ENCODE assay signal across 1 cellular context in genomic region chr21:42736646-42737350, GRCh38.
TF ChIP-seq lines count a peak whose summit lies in the region.

No MANE protein-coding gene starts in this region.

TF ChIP-seq in HepG2, 621 proteins besides CTCF, POLR2A, EP300 and RAD21:
- TF ChIP-seq, protein P1, sequence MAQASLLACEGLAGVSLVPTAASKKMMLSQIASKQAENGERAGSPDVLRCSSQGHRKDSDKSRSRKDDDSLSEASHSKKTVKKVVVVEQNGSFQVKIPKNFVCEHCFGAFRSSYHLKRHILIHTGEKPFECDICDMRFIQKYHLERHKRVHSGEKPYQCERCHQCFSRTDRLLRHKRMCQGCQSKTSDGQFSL (CRISPR knock-in tag; IDR thresholded peaks at IDR 0.05), result no peak
- 0 out of 2 replicates have a peak, but pooled peaks have one; percentile 1 for TF ChIP-seq ARID4A (CRISPR knock-in tag; IDR thresholded peaks at IDR 0.05; ENCODE audit: borderline replicate concordance)
- no peak for TF ChIP-seq GPN1 (CRISPR knock-in tag; IDR thresholded peaks at IDR 0.05; ENCODE audit: borderline replicate concordance)
- no peak for TF ChIP-seq TIGD3 (CRISPR knock-in tag; IDR thresholded peaks at IDR 0.05; ENCODE audit: borderline replicate concordance)
- TF ChIP-seq TEAD2 (CRISPR knock-in tag; IDR thresholded peaks at IDR 0.05), result no peak
- TF ChIP-seq RFX1 (IDR thresholded peaks at IDR 0.05), result no peak
- TF ChIP-seq PREB (CRISPR knock-in tag; IDR thresholded peaks at IDR 0.05), result no peak
- no peak for TF ChIP-seq ZNF468 (CRISPR knock-in tag; IDR thresholded peaks at IDR 0.05)
- no peak for TF ChIP-seq ZNF256 (CRISPR knock-in tag; conservative IDR thresholded peaks at IDR 0.05)
- TF ChIP-seq SRSF9 (IDR thresholded peaks at IDR 0.05; ENCODE audit: borderline replicate concordance, insufficient read depth, low read depth, low read length, poor library complexity, severe bottlenecking), result no peak
- TF ChIP-seq, protein P2, sequence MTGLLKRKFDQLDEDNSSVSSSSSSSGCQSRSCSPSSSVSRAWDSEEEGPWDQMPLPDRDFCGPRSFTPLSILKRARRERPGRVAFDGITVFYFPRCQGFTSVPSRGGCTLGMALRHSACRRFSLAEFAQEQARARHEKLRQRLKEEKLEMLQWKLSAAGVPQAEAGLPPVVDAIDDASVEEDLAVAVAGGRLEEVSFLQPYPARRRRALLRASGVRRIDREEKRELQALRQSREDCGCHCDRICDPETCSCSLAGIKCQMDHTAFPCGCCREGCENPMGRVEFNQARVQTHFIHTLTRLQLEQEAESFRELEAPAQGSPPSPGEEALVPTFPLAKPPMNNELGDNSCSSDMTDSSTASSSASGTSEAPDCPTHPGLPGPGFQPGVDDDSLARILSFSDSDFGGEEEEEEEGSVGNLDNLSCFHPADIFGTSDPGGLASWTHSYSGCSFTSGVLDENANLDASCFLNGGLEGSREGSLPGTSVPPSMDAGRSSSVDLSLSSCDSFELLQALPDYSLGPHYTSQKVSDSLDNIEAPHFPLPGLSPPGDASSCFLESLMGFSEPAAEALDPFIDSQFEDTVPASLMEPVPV (CRISPR knock-in tag; IDR thresholded peaks at IDR 0.05), result no peak
- TF ChIP-seq ZBTB33 (CRISPR knock-in tag; IDR thresholded peaks at IDR 0.05), result peak; percentile 41; the same call in 1 of the 2 replicates
- TF ChIP-seq GABPB1 (CRISPR knock-in tag; IDR thresholded peaks at IDR 0.05), result no peak
- TF ChIP-seq, protein P3, sequence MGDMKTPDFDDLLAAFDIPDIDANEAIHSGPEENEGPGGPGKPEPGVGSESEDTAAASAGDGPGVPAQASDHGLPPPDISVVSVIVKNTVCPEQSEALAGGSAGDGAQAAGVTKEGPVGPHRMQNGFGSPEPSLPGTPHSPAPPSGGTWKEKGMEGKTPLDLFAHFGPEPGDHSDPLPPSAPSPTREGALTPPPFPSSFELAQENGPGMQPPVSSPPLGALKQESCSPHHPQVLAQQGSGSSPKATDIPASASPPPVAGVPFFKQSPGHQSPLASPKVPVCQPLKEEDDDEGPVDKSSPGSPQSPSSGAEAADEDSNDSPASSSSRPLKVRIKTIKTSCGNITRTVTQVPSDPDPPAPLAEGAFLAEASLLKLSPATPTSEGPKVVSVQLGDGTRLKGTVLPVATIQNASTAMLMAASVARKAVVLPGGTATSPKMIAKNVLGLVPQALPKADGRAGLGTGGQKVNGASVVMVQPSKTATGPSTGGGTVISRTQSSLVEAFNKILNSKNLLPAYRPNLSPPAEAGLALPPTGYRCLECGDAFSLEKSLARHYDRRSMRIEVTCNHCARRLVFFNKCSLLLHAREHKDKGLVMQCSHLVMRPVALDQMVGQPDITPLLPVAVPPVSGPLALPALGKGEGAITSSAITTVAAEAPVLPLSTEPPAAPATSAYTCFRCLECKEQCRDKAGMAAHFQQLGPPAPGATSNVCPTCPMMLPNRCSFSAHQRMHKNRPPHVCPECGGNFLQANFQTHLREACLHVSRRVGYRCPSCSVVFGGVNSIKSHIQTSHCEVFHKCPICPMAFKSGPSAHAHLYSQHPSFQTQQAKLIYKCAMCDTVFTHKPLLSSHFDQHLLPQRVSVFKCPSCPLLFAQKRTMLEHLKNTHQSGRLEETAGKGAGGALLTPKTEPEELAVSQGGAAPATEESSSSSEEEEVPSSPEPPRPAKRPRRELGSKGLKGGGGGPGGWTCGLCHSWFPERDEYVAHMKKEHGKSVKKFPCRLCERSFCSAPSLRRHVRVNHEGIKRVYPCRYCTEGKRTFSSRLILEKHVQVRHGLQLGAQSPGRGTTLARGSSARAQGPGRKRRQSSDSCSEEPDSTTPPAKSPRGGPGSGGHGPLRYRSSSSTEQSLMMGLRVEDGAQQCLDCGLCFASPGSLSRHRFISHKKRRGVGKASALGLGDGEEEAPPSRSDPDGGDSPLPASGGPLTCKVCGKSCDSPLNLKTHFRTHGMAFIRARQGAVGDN (CRISPR knock-in tag; IDR thresholded peaks at IDR 0.05), result 0 out of 2 replicates have a peak, but pooled peaks have one; percentile 24
